ENCODE assay signal across 9 cellular contexts in the genomic region with DNA sequence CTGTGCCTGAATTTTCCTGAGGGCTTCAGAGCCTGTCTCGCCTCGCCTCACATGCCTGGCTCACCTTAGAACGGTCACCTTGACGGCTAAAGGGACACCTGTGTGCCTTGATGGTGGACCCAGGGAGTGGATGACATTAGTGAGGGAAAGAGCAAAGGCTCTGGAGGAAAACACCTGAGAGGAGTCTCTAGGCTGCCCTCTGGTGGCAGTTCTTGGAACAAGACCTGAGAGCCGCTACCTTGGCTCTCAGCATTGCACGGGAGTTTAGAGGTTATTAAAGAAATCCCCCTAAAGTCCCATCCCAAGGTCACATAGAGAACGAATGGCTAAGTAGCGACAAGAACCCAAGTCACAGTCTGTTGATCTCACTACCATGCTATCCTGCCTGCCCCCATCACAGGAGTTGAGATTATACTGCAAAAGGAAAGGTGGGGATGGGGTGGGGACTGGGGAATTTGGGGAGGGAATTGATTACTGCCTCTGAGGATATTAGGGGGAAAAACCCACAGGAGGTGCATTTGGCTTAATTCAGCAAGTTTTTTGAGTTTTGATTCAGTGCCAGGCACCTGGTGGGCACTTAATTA. TPM values are rescaled to one million over a fixed set of nuclear protein-coding genes. Genes with fewer than 3 reads are reported as not detected.
DNase-seq lines count a peak whose midpoint lies in the region; ATAC-seq and TF ChIP-seq lines count a peak whose summit lies in the region.
"Had no signal": no experiment of that assay in that cellular context is flagged by ENCODE, and none has a peak within 500 bp of the region (broad histone marks: within the 10 kb centered on the region; RNA-seq: fewer than 3 reads in every experiment).

No MANE protein-coding gene starts in this region.

- CTCF ChIA-PET in IMR-90 (lab: Yijun Ruan, JAX) (interaction anchor here (1.0 kb wide), 1 partner anchor 64 kb away, joined by 3 read pairs; no protein-coding TSS in a partner anchor), T-cell (lab: Charles Lee) (interaction anchor here in 1 of 2 donors (0.6 to 1.1 kb wide), 3 partner anchors 9 to 18 kb away, joined by 3 read pairs; no protein-coding TSS in a partner anchor)

- dilution Hi-C loops in IMR-90 (cut with HindIII; ENCODE audit: low sequenced_read_pairs, unreplicated experiment): no loop called here

- H3K4me3 ChIP-seq in IMR-90 (ENCODE audit: insufficient read depth, low read depth, low read length) (no peak overlapping the region), adrenal gland (no peak overlapping the region)
- H3K4me3 ChIP-seq: SK-N-MC had no signal

- H2AK5ac ChIP-seq in IMR-90 (ENCODE audit: low read depth, low read length): peak overlapping the region; percentile 66; the same call in 1 of the 2 replicates

- H2BK15ac ChIP-seq in IMR-90 (ENCODE audit: low read depth, low read length): no peak overlapping the region

- no peak overlapping the region for H3K4me2 ChIP-seq in IMR-90 (ENCODE audit: low read depth, low read length)

- H3K18ac ChIP-seq in IMR-90 (ENCODE audit: low read depth, low read length): no peak overlapping the region

- no TSS peak for BruUV-seq in IMR-90 (replicated peaks; lab: Mats Ljungman, UMichigan)

- H3K27ac ChIP-seq in IMR-90 (ENCODE audit: insufficient read depth, low read length) (no peak overlapping the region), adrenal gland (no peak overlapping the region)
- H3K27ac ChIP-seq: SK-N-MC had no signal

- peaks cover 6% of the 10 kb centered on the region in 3 donors for H3K4me1 Mint-ChIP-seq in T-cell
- no peaks in the 10 kb centered on the region for H3K4me1 Mint-ChIP-seq in immature natural killer cell

- H3K4me1 ChIP-seq in IMR-90 (ENCODE audit: control insufficient read depth, insufficient read depth, low read length) (peaks cover under 1% of the 10 kb centered on the region; the same call in 1 of the 2 replicates), adrenal gland (replicated peaks in 1 of 2) (no peaks in the 10 kb centered on the region)

- H3K36me3 ChIP-seq in IMR-90 (ENCODE audit: control insufficient read depth, insufficient read depth, low read length) (no peaks in the 10 kb centered on the region), adrenal gland (replicated peaks in 1 of 2) (no peaks in the 10 kb centered on the region)

- H3K9me1 ChIP-seq in IMR-90 (ENCODE audit: insufficient read depth, low read length): no peaks in the 10 kb centered on the region

- H3K9ac ChIP-seq in IMR-90 (ENCODE audit: low read depth, low read length): no peak overlapping the region

- no peak overlapping the region for H2BK20ac ChIP-seq in IMR-90 (ENCODE audit: low read depth, low read length)

- H3K27me3 ChIP-seq in IMR-90 (ENCODE audit: control insufficient read depth, insufficient read depth, low read length) (peaks cover 11% of the 10 kb centered on the region), adrenal gland (no peaks in the 10 kb centered on the region)

- H3K4me3 Mint-ChIP-seq in T-cell (no peak overlapping the region), immature natural killer cell (no peak overlapping the region)

- POLR2A ChIA-PET in IMR-90 (lab: Charles Lee; ENCODE audit: unreplicated experiment) (no interaction called here), T-cell (lab: Charles Lee) (interaction anchor here in 1 of 2 donors (1.1 kb wide), 1 partner anchor 35 kb away, joined by 3 read pairs; no protein-coding TSS in a partner anchor)

- no peak overlapping the region for H3K23ac ChIP-seq in IMR-90 (ENCODE audit: low read depth, low read length)

- H4K8ac ChIP-seq in IMR-90 (ENCODE audit: low read depth in 2 of 2, low read length in 2 of 2): no peak overlapping the region

- TF ChIP-seq CTCF in IMR-90 (conservative IDR thresholded peaks at IDR 0.05; ENCODE audit: low read depth, low read length) (peak; percentile 66), adrenal gland (IDR thresholded peaks at IDR 0.05) (peak; percentile 58 to 84 (median 62))

- H2BK5ac ChIP-seq in IMR-90 (ENCODE audit: low read depth, low read length, poor library complexity, severe bottlenecking): no peak overlapping the region

- 0% methylated on average over 2 of the region's 8 CpGs; no CpG with 5 or more reads in 1 of the 2 experiments for WGBS in IMR-90 (ENCODE audit: extremely low coverage in 2 of 2, insufficient read length in 1 of 2), 2 experiments
- WGBS in adrenal gland, 4 donors: 0 to 12% (median 5%) methylated on average over 6 to 8 of the region's 8 CpGs

- H3K9me3 Mint-ChIP-seq in T-cell: no peaks in the 10 kb centered on the region
- no peaks in the 10 kb centered on the region for H3K9me3 Mint-ChIP-seq in immature natural killer cell

- H4K5ac ChIP-seq in IMR-90 (ENCODE audit: low read depth, low read length): no peak overlapping the region

- in situ Hi-C loops in IMR-90 (cut with MboI; ENCODE audit: low sequenced_read_pairs): no loop called here

- intact Hi-C loops in IMR-90 (cut with micrococcal nuclease) (no loop called here), adrenal gland (cut with DNase I) (no loop called here)

- H3K27me3 Mint-ChIP-seq in T-cell (peaks cover 5 to 6% of the 10 kb centered on the region in 2 donors), immature natural killer cell (ENCODE audit: low read depth in 3 of 3) (peaks cover 5 to 6% (median 5%) of the 10 kb centered on the region in 3 donors)

- H4K20me1 ChIP-seq in IMR-90 (ENCODE audit: insufficient read depth, low read length): no peaks in the 10 kb centered on the region; the same call in 1 of the 2 replicates

- no peak for TF ChIP-seq POLR2A in IMR-90 (IDR thresholded peaks at IDR 0.05; ENCODE audit: low read depth, low read length)
- TF ChIP-seq POLR2A in adrenal gland (IDR thresholded peaks at IDR 0.05): no peak

- H2AK9ac ChIP-seq in IMR-90 (replicated peaks; ENCODE audit: low read depth, low read length, poor library complexity): peak overlapping the region; percentile 89

- ATAC-seq in IMR-90 (ENCODE audit: low read depth) (peak; percentile 70), T-cell (replicated peaks in 1 of 4) (peak; percentile 74 to 87 (median 78)), GM19351 (IDR thresholded peaks at IDR 0.05; ENCODE audit: unreplicated experiment) (no peak)

- no peak overlapping the region for H3K14ac ChIP-seq in IMR-90 (replicated peaks; ENCODE audit: low read depth, low read length)

- no peak overlapping the region for H3K4ac ChIP-seq in IMR-90 (ENCODE audit: low read depth, low read length)

- H3K27ac Mint-ChIP-seq in T-cell: no peak overlapping the region
- no peak overlapping the region for H3K27ac Mint-ChIP-seq in immature natural killer cell

- H3K79me1 ChIP-seq in IMR-90 (ENCODE audit: low read depth in 1 of 2, low read length in 2 of 2): no peaks in the 10 kb centered on the region

- H2AFZ ChIP-seq in IMR-90 (replicated peaks; ENCODE audit: low read length, poor library complexity): peak overlapping the region; percentile 13

- H3K36me3 Mint-ChIP-seq in T-cell: no peaks in the 10 kb centered on the region
- H3K36me3 Mint-ChIP-seq in immature natural killer cell: no peaks in the 10 kb centered on the region

- DNase-seq in DMS153 (lab: John Stamatoyannopoulos, UW) (peak; percentile 23), IMR-90 (peak; percentile 24), T-cell (peak; percentile 21 to 81 (median 67)), adrenal gland (peak in 6 of 7 donors; percentile 55 to 80 (median 70)), immature natural killer cell (peak; percentile 38 to 49 (median 42)), T1000 (lab: John Stamatoyannopoulos, UW) (no peak)
- peak; percentile 57 to 72 for DNase-seq in stimulated activated CD4-positive, alpha-beta T cell treated with anti-CD3 and anti-CD28 coated beads, Interleukin-1b, Interleukin-23, amount 100 ng/mL, for 4 hours (ENCODE audit: low read depth in 2 of 2)

- no peak overlapping the region for H4K91ac ChIP-seq in IMR-90 (ENCODE audit: insufficient read depth, low read depth, low read length)

- H3K56ac ChIP-seq in IMR-90 (ENCODE audit: extremely low read depth, insufficient read depth, low read length): no peak overlapping the region

- no peak overlapping the region for H2BK120ac ChIP-seq in IMR-90 (ENCODE audit: low read depth, low read length)

- TF ChIP-seq RAD21 in IMR-90 (IDR thresholded peaks at IDR 0.05; ENCODE audit: low read length): peak; percentile 53

- H3K9me3 ChIP-seq in IMR-90 (ENCODE audit: control insufficient read depth, insufficient read depth, low read length) (no peaks in the 10 kb centered on the region), adrenal gland (replicated peaks in 1 of 3) (no peaks in the 10 kb centered on the region)

RNA-seq across cellular contexts. Expression of a gene that starts 7.9 kb away (rescaled TPM):
- total RNA-seq in IMR-90 (2012; rRNA removed): not detected in 2 replicates
- polyA plus RNA-seq in IMR-90 (2012; rRNA removed): not detected in 2 replicates
- not detected in 2 replicates for polyA plus RNA-seq in IMR-90 (2012; cell fraction: cytosol; rRNA removed)
- not detected in 2 replicates for polyA plus RNA-seq in IMR-90 (2012; cell fraction: nucleus; rRNA removed; ENCODE audit: low replicate concordance)
- total RNA-seq in T-cell: not detected
- not detected for total RNA-seq in adrenal gland
- under 1 TPM in 2 of 3 donors, not detected in 1; 0.03 to 0.08 TPM for polyA plus RNA-seq in adrenal gland
- not detected for polyA plus RNA-seq in immature natural killer cell

RNA-seq across cellular contexts. Expression of a gene that starts 10.7 kb away (rescaled TPM):
- total RNA-seq in IMR-90 (2012; rRNA removed) (not detected in 2 replicates), T-cell (not detected), adrenal gland (not detected)
- polyA plus RNA-seq in IMR-90 (2012; rRNA removed) (not detected in 2 replicates), adrenal gland (not detected), immature natural killer cell (not detected)
- polyA plus RNA-seq in IMR-90 (2012; cell fraction: cytosol; rRNA removed): not detected in 2 replicates
- 0.09 TPM in 1 of 2 replicates, not detected in the other for polyA plus RNA-seq in IMR-90 (2012; cell fraction: nucleus; rRNA removed; ENCODE audit: low replicate concordance)

RNA-seq across cellular contexts. Expression of a gene that starts 13.6 kb away (rescaled TPM):
- total RNA-seq in IMR-90 (2012; rRNA removed) (0.28 and 0.36 TPM in 2 replicates), T-cell (not detected), adrenal gland (1 to 10 TPM in 3 of 8 donors, under 1 TPM in 5; 0.18 to 2.3 (median 0.56) TPM)
- polyA plus RNA-seq in IMR-90 (2012; rRNA removed) (1.1 and 2.1 TPM in 2 replicates), adrenal gland (1 to 10 TPM in 2 of 3 donors, under 1 TPM in 1; 0.60 to 5.1 (median 1.9) TPM), immature natural killer cell (not detected)
- 0.26 and 0.35 TPM in 2 replicates for polyA plus RNA-seq in IMR-90 (2012; cell fraction: cytosol; rRNA removed)
- polyA plus RNA-seq in IMR-90 (2012; cell fraction: nucleus; rRNA removed; ENCODE audit: low replicate concordance): 3.6 and 6.3 TPM in 2 replicates

RNA-seq across cellular contexts. Expression of a gene that starts 15.8 kb away (rescaled TPM):
- total RNA-seq in IMR-90 (2012; rRNA removed): not detected in 2 replicates
- not detected in 2 replicates for polyA plus RNA-seq in IMR-90 (2012; rRNA removed)
- not detected in 2 replicates for polyA plus RNA-seq in IMR-90 (2012; cell fraction: cytosol; rRNA removed)
- not detected in 2 replicates for polyA plus RNA-seq in IMR-90 (2012; cell fraction: nucleus; rRNA removed; ENCODE audit: low replicate concordance)
- total RNA-seq in T-cell: not detected
- total RNA-seq in adrenal gland: not detected
- polyA plus RNA-seq in adrenal gland: not detected
- polyA plus RNA-seq in immature natural killer cell: not detected

RNA-seq across cellular contexts. Expression of a gene that starts 29.4 kb away (rescaled TPM):
- total RNA-seq in IMR-90 (2012; rRNA removed) (16.1 and 22.0 TPM in 2 replicates), T-cell (10 to 100 TPM; 20.7 to 38.6 (median 28.1) TPM), adrenal gland (10 to 100 TPM in 6 of 8 donors, 1 to 10 TPM in 2; 6.4 to 18.7 (median 12.9) TPM)
- polyA plus RNA-seq in IMR-90 (2012; rRNA removed) (13.1 and 14.2 TPM in 2 replicates), adrenal gland (10 to 100 TPM in 2 of 3 donors, 1 to 10 TPM in 1; 4.5 to 27.4 (median 16.0) TPM), immature natural killer cell (1 to 10 TPM in 2 of 3 donors, under 1 TPM in 1; 0.42 to 6.1 (median 4.8) TPM)
- polyA plus RNA-seq in IMR-90 (2012; cell fraction: cytosol; rRNA removed): 7.8 and 11.6 TPM in 2 replicates
- polyA plus RNA-seq in IMR-90 (2012; cell fraction: nucleus; rRNA removed; ENCODE audit: low replicate concordance): 45.9 and 57.1 TPM in 2 replicates
